ENCODE assay signal across 8 cellular contexts in the genomic region with DNA sequence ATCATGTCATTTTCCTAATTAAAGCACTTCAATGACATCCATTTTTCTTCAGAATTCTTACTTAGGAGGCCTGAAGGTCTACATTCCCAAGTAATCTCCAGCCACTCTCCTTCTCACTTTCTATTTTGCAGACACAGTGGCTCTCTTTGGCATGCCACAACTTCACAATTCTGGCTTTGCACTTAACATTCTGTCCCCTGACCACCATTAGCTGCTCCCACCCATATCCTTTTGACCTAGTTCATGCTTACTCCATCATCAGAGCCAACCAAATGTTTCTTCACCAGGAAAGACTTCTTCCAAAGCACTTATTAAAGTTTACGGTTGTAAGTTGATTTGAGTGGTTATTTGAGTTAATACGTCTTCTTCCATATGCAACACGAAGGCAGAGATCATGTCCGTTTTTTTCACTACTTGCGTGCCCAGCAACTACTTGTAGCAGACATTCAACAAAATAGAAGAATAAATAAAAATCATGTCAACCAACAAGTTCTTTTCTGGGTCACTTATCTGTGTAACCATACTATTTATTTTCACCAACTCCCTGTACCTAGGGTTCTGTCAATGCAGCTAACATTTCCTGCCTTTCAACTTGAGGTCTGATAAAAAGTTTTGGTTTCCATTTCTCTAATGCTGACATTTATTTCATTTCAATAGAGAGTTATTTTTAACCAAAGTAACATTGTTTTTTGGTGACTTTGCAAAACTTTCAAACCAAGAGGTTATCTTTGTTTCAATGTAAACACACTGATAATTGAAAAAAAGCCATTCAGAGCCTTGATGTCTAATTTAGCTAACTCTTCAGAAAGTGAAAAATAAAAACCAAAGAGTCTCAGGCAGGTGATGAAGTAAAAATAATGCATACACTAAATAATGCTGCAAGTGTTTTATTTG. TPM values are rescaled to one million over a fixed set of nuclear protein-coding genes. Genes with fewer than 3 reads are reported as not detected.
DNase-seq lines count a peak whose midpoint lies in the region; ATAC-seq and TF ChIP-seq lines count a peak whose summit lies in the region.

No MANE protein-coding gene starts in this region.

- peaks cover 45 to 56% (median 52%) of the 10 kb centered on the region in 4 donors for H3K4me1 Mint-ChIP-seq in CD4-positive, alpha-beta memory T cell
- H3K4me1 Mint-ChIP-seq in activated naive CD8-positive, alpha-beta T cell treated with anti-CD3 and anti-CD28 coated beads, Interleukin-2, amount 10 ng/mL, durations not matched to agents 7 days and 5 days = peaks cover 64% of the 10 kb centered on the region

- DNase-seq in CD4-positive, alpha-beta memory T cell = peak in 3 of 5 donors; percentile 27 to 45 (median 41)
- no peak for DNase-seq in activated naive CD8-positive, alpha-beta T cell treated with anti-CD3 and anti-CD28 coated beads, Interleukin-2, amount 10 ng/mL, durations not matched to agents 7 days and 5 days
- DNase-seq in NCI-H748 (lab: John Stamatoyannopoulos, UW; ENCODE audit: unreplicated experiment) (no peak), A673 (ENCODE audit: low spot score) (no peak), head of caudate nucleus (no peak), NCI-H146 (lab: John Stamatoyannopoulos, UW) (no peak)

- no peaks in the 10 kb centered on the region for H3K36me3 Mint-ChIP-seq in CD4-positive, alpha-beta memory T cell
- H3K36me3 Mint-ChIP-seq in activated naive CD8-positive, alpha-beta T cell treated with anti-CD3 and anti-CD28 coated beads, Interleukin-2, amount 10 ng/mL, durations not matched to agents 7 days and 5 days = peaks cover 11% of the 10 kb centered on the region

- H3K9me3 Mint-ChIP-seq in CD4-positive, alpha-beta memory T cell = no peaks in the 10 kb centered on the region
- H3K9me3 Mint-ChIP-seq in activated naive CD8-positive, alpha-beta T cell treated with anti-CD3 and anti-CD28 coated beads, Interleukin-2, amount 10 ng/mL, durations not matched to agents 7 days and 5 days = no peaks in the 10 kb centered on the region

- no peaks in the 10 kb centered on the region for H3K36me3 ChIP-seq in CD4-positive, alpha-beta memory T cell (ENCODE audit: insufficient read depth, low read length)
- H3K36me3 ChIP-seq in A673 (ENCODE audit: insufficient read depth, low read length, poor library complexity, severe bottlenecking) = no peaks in the 10 kb centered on the region

- POLR2A ChIA-PET in CD4-positive, alpha-beta memory T cell (lab: Charles Lee; ENCODE audit: partially characterized antibody) = interaction anchor here (1.1 to 4.6 kb wide), 11 partner anchors 10 to 464 kb away, joined by 3 to 66 read pairs (median 5); partner anchors contain the start of genes SSR3 and TIPARP
- POLR2A ChIA-PET in activated naive CD8-positive, alpha-beta T cell treated with anti-CD3 and anti-CD28 coated beads, Interleukin-2, amount 10 ng/mL, durations not matched to agents 7 days and 5 days (lab: Charles Lee) = interaction anchor here (0.6 to 3.3 kb wide), 8 partner anchors 9 to 495 kb away, joined by 3 to 14 read pairs (median 8); partner anchors contain the start of genes CCNL1, SSR3 and TIPARP
- POLR2A ChIA-PET in A673 (lab: Charles Lee; ENCODE audit: low non-redundant PET) = no interaction called here

- peaks cover 53% of the 10 kb centered on the region for H3K4me1 ChIP-seq in CD4-positive, alpha-beta memory T cell (ENCODE audit: insufficient read depth, low read length)
- H3K4me1 ChIP-seq in A673 (ENCODE audit: insufficient read depth, low read length, poor library complexity, severe bottlenecking) = peaks cover 29% of the 10 kb centered on the region

- no peak for TF ChIP-seq CTCF in A673 (conservative IDR thresholded peaks at IDR 0.05; ENCODE audit: low read depth, low read length)

- peak overlapping the region; percentile 52 to 85 (median 76) for H3K4me3 Mint-ChIP-seq in CD4-positive, alpha-beta memory T cell
- peak overlapping the region; percentile 73 for H3K4me3 Mint-ChIP-seq in activated naive CD8-positive, alpha-beta T cell treated with anti-CD3 and anti-CD28 coated beads, Interleukin-2, amount 10 ng/mL, durations not matched to agents 7 days and 5 days

- peak; percentile 81 for ATAC-seq in GM19372 (IDR thresholded peaks at IDR 0.05; ENCODE audit: low read depth, unreplicated experiment)
- peak; percentile 69 for ATAC-seq in HG03103 (IDR thresholded peaks at IDR 0.05; ENCODE audit: low read depth, unreplicated experiment)
- ATAC-seq in activated naive CD8-positive, alpha-beta T cell treated with anti-CD3 and anti-CD28 coated beads, Interleukin-2, amount 10 ng/mL, durations not matched to agents 7 days and 5 days (ENCODE audit: low read depth) = peak; percentile 64

- no TSS peak for BruUV-seq in A673 (replicated peaks; lab: Mats Ljungman, UMichigan)

- H3K9me3 ChIP-seq in CD4-positive, alpha-beta memory T cell (ENCODE audit: control insufficient read depth in 1 of 2, low read length in 2 of 2) = no peaks in the 10 kb centered on the region
- H3K9me3 ChIP-seq in A673 (ENCODE audit: low read depth, low read length, poor library complexity, severe bottlenecking) = no peaks in the 10 kb centered on the region

- peak overlapping the region; percentile 10 to 92 (median 81) for H3K27ac Mint-ChIP-seq in CD4-positive, alpha-beta memory T cell
- peak overlapping the region; percentile 91 for H3K27ac Mint-ChIP-seq in activated naive CD8-positive, alpha-beta T cell treated with anti-CD3 and anti-CD28 coated beads, Interleukin-2, amount 10 ng/mL, durations not matched to agents 7 days and 5 days

- peak overlapping the region in 1 of 2 donors; percentile 22 for H3K4me3 ChIP-seq in CD4-positive, alpha-beta memory T cell (ENCODE audit: low read length in 2 of 2)
- H3K4me3 ChIP-seq in A673 (ENCODE audit: low read depth, low read length, poor library complexity, severe bottlenecking) = no peak overlapping the region

- intact Hi-C loops in CD4-positive, alpha-beta memory T cell (cut with micrococcal nuclease) = loop anchor here (1.0 kb wide), 1 partner anchor 10 kb away; the partner anchor contains the start of gene TIPARP
- intact Hi-C loops in A673 (cut with micrococcal nuclease; ENCODE audit: unreplicated experiment) (no loop called here), head of caudate nucleus (cut with DNase I) (no loop called here)

- CTCF ChIA-PET in CD4-positive, alpha-beta memory T cell (lab: Charles Lee; ENCODE audit: partially characterized antibody) = interaction anchor here (0.7 to 2.6 kb wide), 3 partner anchors 9 to 473 kb away, joined by 4 to 16 read pairs (median 6); no protein-coding TSS in a partner anchor
- CTCF ChIA-PET in A673 (lab: Charles Lee) = no interaction called here

- no peaks in the 10 kb centered on the region for H3K27me3 ChIP-seq in CD4-positive, alpha-beta memory T cell (ENCODE audit: insufficient read depth, low read length)
- no peaks in the 10 kb centered on the region for H3K27me3 ChIP-seq in A673 (replicated peaks; ENCODE audit: insufficient read depth, low read depth, low read length, poor library complexity)

- no peaks in the 10 kb centered on the region for H3K27me3 Mint-ChIP-seq in CD4-positive, alpha-beta memory T cell
- H3K27me3 Mint-ChIP-seq in activated naive CD8-positive, alpha-beta T cell treated with anti-CD3 and anti-CD28 coated beads, Interleukin-2, amount 10 ng/mL, durations not matched to agents 7 days and 5 days = no peaks in the 10 kb centered on the region

- H3K27ac ChIP-seq in CD4-positive, alpha-beta memory T cell (ENCODE audit: low read depth, low read length) = no peak overlapping the region
- no peak overlapping the region for H3K27ac ChIP-seq in A673 (ENCODE audit: low read depth, low read length, poor library complexity, severe bottlenecking)

RNA-seq across cellular contexts. Expression of gene TIPARP, which starts 9.9 kb away (rescaled TPM):
- 100 to 1,000 TPM; 108 to 119 TPM for total RNA-seq in CD4-positive, alpha-beta memory T cell
- 10 to 100 TPM; 15.1 to 28.1 TPM for polyA plus RNA-seq in CD4-positive, alpha-beta memory T cell
- total RNA-seq in activated naive CD8-positive, alpha-beta T cell treated with anti-CD3 and anti-CD28 coated beads, Interleukin-2, amount 10 ng/mL, durations not matched to agents 7 days and 5 days = 10 to 100 TPM; 50.9 to 59.9 TPM
- total RNA-seq in A673 (2021) = 116 TPM in 2 replicates

Comparison
In these comparisons a context has a peak if more than half of its experiments do, and no peak if none do; other contexts are left out.
1. DNase-seq: peak in CD4-positive, alpha-beta memory T cell (3 of 5); none in activated naive CD8-positive, alpha-beta T cell treated with anti-CD3 and anti-CD28 coated beads, Interleukin-2, amount 10 ng/mL, durations not matched to agents 7 days and 5 days (single experiment), NCI-H748 (single experiment), A673 (single experiment), head of caudate nucleus (0 of 42) and NCI-H146 (single experiment).
2. Peak in every context shown above with its lines, with median percentiles within 50 percentile points of each other: ATAC-seq.